In the genomic region with DNA sequence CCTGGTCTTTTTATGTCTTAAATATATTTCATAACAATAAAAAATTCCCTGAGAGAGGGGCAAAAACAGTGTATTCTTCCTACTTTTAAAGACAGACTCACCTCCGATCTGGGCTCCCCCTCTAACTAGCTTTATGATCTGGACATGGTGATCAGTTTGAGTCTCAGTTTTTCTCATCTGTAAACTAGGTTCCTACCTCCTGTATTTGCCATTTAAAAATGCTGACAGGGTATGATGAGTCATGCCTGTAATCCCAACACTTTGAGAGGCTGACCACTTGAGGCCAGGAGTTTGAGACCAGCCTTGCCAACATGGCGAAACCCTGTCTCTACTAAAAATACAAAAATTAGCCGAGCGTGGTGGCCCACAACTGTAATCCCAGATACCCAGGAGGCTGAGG, we compare ENCODE assay signal across 2 cellular contexts.
TF ChIP-seq lines count a peak whose summit lies in the region.

No MANE protein-coding gene starts in this region.

TF ChIP-seq in HepG2, 621 proteins besides CTCF, POLR2A, EP300 and RAD21 (continued from another document):
- no peak for TF ChIP-seq USF2 (IDR thresholded peaks at IDR 0.05; ENCODE audit: low read depth, low read length)
- TF ChIP-seq USF2 (CRISPR knock-in tag; IDR thresholded peaks at IDR 0.05; ENCODE audit: borderline replicate concordance), result no peak
- TF ChIP-seq MEF2D (CRISPR knock-in tag; IDR thresholded peaks at IDR 0.05), result no peak
TF ChIP-seq in HepG2: peak in this region for 2.

TF ChIP-seq in WTC11, 78 proteins besides CTCF, POLR2A, EP300 and RAD21 (continued from another document):
- TF ChIP-seq, protein P1, sequence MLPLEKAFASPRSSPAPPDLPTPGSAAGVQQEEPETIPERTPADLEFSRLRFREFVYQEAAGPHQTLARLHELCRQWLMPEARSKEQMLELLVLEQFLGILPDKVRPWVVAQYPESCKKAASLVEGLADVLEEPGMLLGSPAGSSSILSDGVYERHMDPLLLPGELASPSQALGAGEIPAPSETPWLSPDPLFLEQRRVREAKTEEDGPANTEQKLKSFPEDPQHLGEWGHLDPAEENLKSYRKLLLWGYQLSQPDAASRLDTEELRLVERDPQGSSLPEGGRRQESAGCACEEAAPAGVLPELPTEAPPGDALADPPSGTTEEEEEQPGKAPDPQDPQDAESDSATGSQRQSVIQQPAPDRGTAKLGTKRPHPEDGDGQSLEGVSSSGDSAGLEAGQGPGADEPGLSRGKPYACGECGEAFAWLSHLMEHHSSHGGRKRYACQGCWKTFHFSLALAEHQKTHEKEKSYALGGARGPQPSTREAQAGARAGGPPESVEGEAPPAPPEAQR (CRISPR knock-in tag; IDR thresholded peaks at IDR 0.05), result no peak
